9 cellular contexts compared by ENCODE assay signal in genomic region chr16:66275795-66276428, GRCh38.
DNase-seq lines count a peak whose midpoint lies in the region; ATAC-seq and TF ChIP-seq lines count a peak whose summit lies in the region.
"Had no signal": no experiment of that assay in that cellular context is flagged by ENCODE, and none has a peak within 500 bp of the region (broad histone marks: within the 10 kb centered on the region; RNA-seq: fewer than 3 reads in every experiment).

No MANE protein-coding gene starts in this region.

- TF ChIP-seq CTCF in chondrocyte (IDR thresholded peaks at IDR 0.05) (peak; percentile 82), lung (IDR thresholded peaks at IDR 0.05; ENCODE audit: control extremely low read depth, extremely low read depth) (peak; percentile 50)

- in situ Hi-C loops in Caki2 (cut with HindIII; ENCODE audit: low pct_unique_long_range_greater_than_20kb, low sequenced_read_pairs) = no loop called here

- no peaks in the 10 kb centered on the region for H3K36me3 ChIP-seq in NT2/D1 (ENCODE audit: insufficient read depth, insufficient read length, low read length)
- no peaks in the 10 kb centered on the region for H3K36me3 ChIP-seq in lung (ENCODE audit: control insufficient read depth in 2 of 2, insufficient read depth in 2 of 2, low read length in 2 of 2)

- peaks cover 13% of the 10 kb centered on the region for H3K9me3 Mint-ChIP-seq in chondrocyte (ENCODE audit: low read depth)

- DNase-seq in Caki2 (ENCODE audit: low read depth) (peak; percentile 46), HCEC 1CT (peak; percentile 57), NT2/D1 (ENCODE audit: low read depth, low spot score) (peak; percentile 68), chondrocyte (ENCODE audit: low spot score) (no peak), lung (ENCODE audit: low spot score) (peak; percentile 54), retina (no peak), activated gamma-delta T cell (lab: John Stamatoyannopoulos, UW) (no peak)

- H3K4me1 Mint-ChIP-seq in chondrocyte (ENCODE audit: low read depth) = peaks cover 35% of the 10 kb centered on the region

- H3K4me3 Mint-ChIP-seq in chondrocyte (ENCODE audit: unreplicated experiment) = no peak overlapping the region

- H3K9me3 ChIP-seq in NT2/D1 (ENCODE audit: insufficient read depth, low read length) = peaks cover 15% of the 10 kb centered on the region; the same call in 1 of the 2 replicates
- H3K9me3 ChIP-seq in lung (ENCODE audit: control insufficient read depth in 2 of 2, insufficient read depth in 1 of 2, low read length in 1 of 2) = peaks cover 5 to 10% of the 10 kb centered on the region in 2 donors

- H3K4me3 ChIP-seq in NT2/D1 (ENCODE audit: insufficient read length, low read depth) (no peak overlapping the region), lung (no peak overlapping the region)
- H3K4me3 ChIP-seq: SK-N-MC had no signal

- H3K4me1 ChIP-seq in NT2/D1 (ENCODE audit: insufficient read depth, insufficient read length) (peaks cover 16% of the 10 kb centered on the region), lung (ENCODE audit: control insufficient read depth in 2 of 2, insufficient read depth in 2 of 2, low read length in 2 of 2) (peaks cover 0 to 2% of the 10 kb centered on the region in 2 donors)

- no peak overlapping the region for H3K27ac ChIP-seq in lung (ENCODE audit: low read depth in 1 of 2, low read length in 1 of 2)
- H3K27ac ChIP-seq: SK-N-MC had no signal

- no peaks in the 10 kb centered on the region for H3K27me3 Mint-ChIP-seq in chondrocyte (ENCODE audit: low read depth)

- no peak overlapping the region for H3K9ac ChIP-seq in NT2/D1 (ENCODE audit: insufficient read length, low read depth)

- H3K27ac Mint-ChIP-seq in chondrocyte (ENCODE audit: unreplicated experiment) = no peak overlapping the region

- peaks cover 3% of the 10 kb centered on the region for H3K36me3 Mint-ChIP-seq in chondrocyte (ENCODE audit: low read depth)

- peaks cover 5% of the 10 kb centered on the region for H3K27me3 ChIP-seq in NT2/D1 (ENCODE audit: insufficient read depth, insufficient read length)
- no peaks in the 10 kb centered on the region for H3K27me3 ChIP-seq in lung (ENCODE audit: control insufficient read depth, insufficient read depth)

- ATAC-seq in lung (ENCODE audit: insufficient read depth, low FRiP score) = no peak
- no peak for ATAC-seq in HG03097 (IDR thresholded peaks at IDR 0.05; ENCODE audit: low FRiP score, unreplicated experiment)

- WGBS in lung, 2 donors = 30 to 35% methylated on average over 6 of the region's 6 CpGs

Comparison
In these comparisons a context has a peak if more than half of its experiments do, and no peak if none do; other contexts are left out.
1. DNase-seq: peak in Caki2 (single experiment), HCEC 1CT (single experiment), NT2/D1 (single experiment) and lung (single experiment); none in chondrocyte (single experiment), retina (single experiment) and activated gamma-delta T cell (single experiment).